Comparison of ENCODE assay signal across 26 cellular contexts in the genomic region with DNA sequence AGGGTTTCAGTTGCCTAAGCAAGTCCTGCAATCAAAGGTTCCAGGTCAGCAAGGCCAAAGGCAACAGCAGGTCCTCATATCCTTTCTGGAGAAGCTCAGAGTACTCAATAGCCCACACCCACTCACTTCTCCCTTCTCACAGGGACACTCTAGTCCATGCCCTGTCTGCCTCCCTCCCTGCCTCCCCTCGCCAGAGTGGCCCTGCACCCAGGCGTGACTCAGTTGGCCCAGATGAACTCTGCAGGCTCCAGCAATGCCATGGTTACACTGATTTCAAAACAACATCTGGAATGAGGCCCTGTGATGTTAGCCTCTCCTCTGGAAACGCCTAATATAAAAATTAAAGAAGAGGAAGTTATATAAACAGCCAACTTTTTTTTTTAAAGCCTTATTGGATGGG. TPM values are rescaled to one million over a fixed set of nuclear protein-coding genes. Genes with fewer than 3 reads are reported as not detected.
DNase-seq lines count a peak whose midpoint lies in the region; ATAC-seq and TF ChIP-seq lines count a peak whose summit lies in the region.
"Had no signal": no experiment of that assay in that cellular context is flagged by ENCODE, and none has a peak within 500 bp of the region (broad histone marks: within the 10 kb centered on the region; RNA-seq: fewer than 3 reads in every experiment).

No MANE protein-coding gene starts in this region.

- H3K4me2 ChIP-seq in mesenchymal stem cell (ENCODE audit: low read length, poor library complexity, severe bottlenecking) = no peak overlapping the region

- H3K4me1 ChIP-seq in mesenchymal stem cell (ENCODE audit: control insufficient read depth, insufficient read depth, low read depth, low read length) (no peaks in the 10 kb centered on the region), tibial nerve (peaks cover 0 to 42% (median 9%) of the 10 kb centered on the region in 4 donors), Peyer's patch (no peaks in the 10 kb centered on the region)
- H3K4me1 ChIP-seq: adrenal gland had no signal

- H3K27ac ChIP-seq in RWPE1 (peak overlapping the region; percentile 54), mesenchymal stem cell (ENCODE audit: low read length, poor library complexity, severe bottlenecking) (no peak overlapping the region), tibial nerve (peak overlapping the region in 3 of 4 donors; percentile 44 to 80 (median 65)), Peyer's patch (no peak overlapping the region)

- H3K36me3 ChIP-seq in mesenchymal stem cell (ENCODE audit: control insufficient read depth in 1 of 2, insufficient read depth in 2 of 2, low read depth in 1 of 2, low read length in 2 of 2) (no peaks in the 10 kb centered on the region), tibial nerve (no peaks in the 10 kb centered on the region), Peyer's patch (no peaks in the 10 kb centered on the region)
- H3K36me3 ChIP-seq: adrenal gland had no signal

- 65% methylated on average over 2 of the region's 3 CpGs for WGBS in mesenchymal stem cell
- 40 to 44% methylated on average over 3 of the region's 3 CpGs for WGBS in tibial nerve, 2 donors

- CTCF ChIA-PET in RWPE1 (lab: Yijun Ruan, JAX) = interaction anchor here (1.1 kb wide), 1 partner anchor 37 kb away, joined by 3 read pairs; no protein-coding TSS in a partner anchor

- peak overlapping the region; percentile 66 for H3K9ac ChIP-seq in mesenchymal stem cell (ENCODE audit: low read length)

- TF ChIP-seq EP300 in tibial nerve (IDR thresholded peaks at IDR 0.05) = peak in 1 of 2 donors; percentile 56

- POLR2A ChIA-PET in RWPE1 (lab: Yijun Ruan, JAX; ENCODE audit: low non-redundant PET) = no interaction called here

- no peak for DNase-seq in RWPE1 (ENCODE audit: low spot score)
- peak; percentile 46 for DNase-seq in fibroblast of the aortic adventitia (ENCODE audit: low read depth)
- DNase-seq in mesenchymal stem cell = no peak
- DNase-seq in tibial nerve (ENCODE audit: low spot score in 2 of 2) = peak; percentile 25 to 66
- DNase-seq in Peyer's patch = no peak
- DNase-seq in NCI-H774 (lab: John Stamatoyannopoulos, UW) = no peak
- DNase-seq in stimulated activated naive CD8-positive, alpha-beta T cell treated with anti-CD3 and anti-CD28 coated beads, Interleukin-15, amount 100 ng/mL, for 72 hours = no peak
- DNase-seq: activated CD4-positive, alpha-beta T cell treated with anti-CD3 and anti-CD28 coated beads, Interleukin-2, amount 10 ng/mL, durations not matched to agents 24 days and 14 days; activated CD8-positive, alpha-beta memory T cell treated with anti-CD3 and anti-CD28 coated beads, Interleukin-2, amount 50 U/mL, for 4 hours; activated effector memory CD4-positive, alpha-beta T cell treated with anti-CD3 and anti-CD28 coated beads, Interleukin-2, amount 50 U/mL, for 16 hours; CD8-positive, alpha-beta memory T cell; central memory CD4-positive, alpha-beta T cell; DMS79 treated with DMSO at 0.1 percent for 48 hours; erythroblast; head of caudate nucleus; immature natural killer cell; KBM-7; NCI-H187 treated with DMSO at 0.1 percent for 48 hours; NCI-H446; stimulated activated CD4-positive, alpha-beta T cell treated with anti-CD3 and anti-CD28 coated beads, Interleukin-2, amount 100 ng/mL, for 48 hours; SW 1271 had no signal

- TF ChIP-seq CTCF in RWPE1 (conservative IDR thresholded peaks at IDR 0.05; ENCODE audit: low read depth) (no peak), fibroblast of the aortic adventitia (IDR thresholded peaks at IDR 0.05; ENCODE audit: insufficient read depth, low read length) (no peak), tibial nerve (IDR thresholded peaks at IDR 0.05) (no peak), Peyer's patch (IDR thresholded peaks at IDR 0.05) (no peak)

- H3K23ac ChIP-seq in mesenchymal stem cell (ENCODE audit: low read length in 2 of 2) = no peak overlapping the region

- H2BK12ac ChIP-seq in mesenchymal stem cell (ENCODE audit: low read length in 2 of 2) = no peak overlapping the region

- H3K27me3 Mint-ChIP-seq in stimulated activated naive CD8-positive, alpha-beta T cell treated with anti-CD3 and anti-CD28 coated beads, Interleukin-15, amount 100 ng/mL, for 72 hours = no peaks in the 10 kb centered on the region

- no peak overlapping the region for H4K91ac ChIP-seq in mesenchymal stem cell (ENCODE audit: low read length)

- H3K4me3 Mint-ChIP-seq in stimulated activated naive CD8-positive, alpha-beta T cell treated with anti-CD3 and anti-CD28 coated beads, Interleukin-15, amount 100 ng/mL, for 72 hours = no peak overlapping the region
- H3K4me3 Mint-ChIP-seq: activated CD4-positive, alpha-beta T cell treated with anti-CD3 and anti-CD28 coated beads, Interleukin-2, amount 10 ng/mL, durations not matched to agents 24 days and 14 days; CD8-positive, alpha-beta memory T cell; immature natural killer cell; nephron had no signal

- H3K18ac ChIP-seq in mesenchymal stem cell (ENCODE audit: low read depth in 1 of 2, low read length in 2 of 2) = no peak overlapping the region

- H3K9me3 ChIP-seq in mesenchymal stem cell (ENCODE audit: control insufficient read depth, low read length) (peaks cover 9% of the 10 kb centered on the region), tibial nerve (no peaks in the 10 kb centered on the region), Peyer's patch (no peaks in the 10 kb centered on the region)
- H3K9me3 ChIP-seq: adrenal gland had no signal

- H3K4me1 Mint-ChIP-seq in stimulated activated naive CD8-positive, alpha-beta T cell treated with anti-CD3 and anti-CD28 coated beads, Interleukin-15, amount 100 ng/mL, for 72 hours = no peaks in the 10 kb centered on the region
- H3K4me1 Mint-ChIP-seq: activated CD4-positive, alpha-beta T cell treated with anti-CD3 and anti-CD28 coated beads, Interleukin-2, amount 10 ng/mL, durations not matched to agents 24 days and 14 days; CD8-positive, alpha-beta memory T cell; immature natural killer cell; nephron had no signal

- no peak overlapping the region for H3K4ac ChIP-seq in mesenchymal stem cell (ENCODE audit: low read depth in 1 of 2, low read length in 2 of 2)

- peaks cover 0 to 11% of the 10 kb centered on the region in 2 donors for H3K9me3 Mint-ChIP-seq in stimulated activated naive CD8-positive, alpha-beta T cell treated with anti-CD3 and anti-CD28 coated beads, Interleukin-15, amount 100 ng/mL, for 72 hours
- H3K9me3 Mint-ChIP-seq: activated CD4-positive, alpha-beta T cell treated with anti-CD3 and anti-CD28 coated beads, Interleukin-2, amount 10 ng/mL, durations not matched to agents 24 days and 14 days; nephron had no signal

- H3K14ac ChIP-seq in mesenchymal stem cell (ENCODE audit: low read length in 2 of 2) = no peak overlapping the region

- H3K79me1 ChIP-seq in mesenchymal stem cell (replicated peaks; ENCODE audit: low read length, poor library complexity, severe bottlenecking) = no peaks in the 10 kb centered on the region

- H3K27me3 ChIP-seq in mesenchymal stem cell (ENCODE audit: control insufficient read depth in 1 of 2, insufficient read depth in 1 of 2, low read length in 2 of 2) (no peaks in the 10 kb centered on the region), tibial nerve (no peaks in the 10 kb centered on the region), Peyer's patch (no peaks in the 10 kb centered on the region)
- H3K27me3 ChIP-seq: adrenal gland had no signal

- H3K4me3 ChIP-seq in fibroblast of the aortic adventitia (ENCODE audit: low read depth, low read length) (no peak overlapping the region), mesenchymal stem cell (ENCODE audit: insufficient read depth in 1 of 2, low read depth in 1 of 2, low read length in 2 of 2) (no peak overlapping the region), tibial nerve (no peak overlapping the region), Peyer's patch (no peak overlapping the region)
- H3K4me3 ChIP-seq: adrenal gland, skin epidermis had no signal

- no peak overlapping the region for H2AK5ac ChIP-seq in mesenchymal stem cell (ENCODE audit: low read length, severe bottlenecking)

- H2BK120ac ChIP-seq in mesenchymal stem cell (ENCODE audit: low read depth, low read length) = no peak overlapping the region

- H2BK5ac ChIP-seq in mesenchymal stem cell (ENCODE audit: low read depth, low read length, poor library complexity, severe bottlenecking) = no peak overlapping the region

- no peak overlapping the region for H2AFZ ChIP-seq in mesenchymal stem cell (ENCODE audit: low read depth, low read length)

- no peak overlapping the region for H2BK15ac ChIP-seq in mesenchymal stem cell (ENCODE audit: low read depth, poor library complexity, severe bottlenecking)

- H4K8ac ChIP-seq in mesenchymal stem cell (ENCODE audit: low read length) = no peak overlapping the region

- no peak for ATAC-seq in HG03520 (IDR thresholded peaks at IDR 0.05; ENCODE audit: unreplicated experiment)
- ATAC-seq in stimulated activated naive CD8-positive, alpha-beta T cell treated with anti-CD3 and anti-CD28 coated beads, Interleukin-15, amount 100 ng/mL, for 72 hours = no peak
- ATAC-seq: HCT116 had no signal

- TF ChIP-seq POLR2A in tibial nerve (IDR thresholded peaks at IDR 0.05) (no peak), Peyer's patch (IDR thresholded peaks at IDR 0.05) (no peak)

- no peak overlapping the region for H3K27ac Mint-ChIP-seq in stimulated activated naive CD8-positive, alpha-beta T cell treated with anti-CD3 and anti-CD28 coated beads, Interleukin-15, amount 100 ng/mL, for 72 hours
- H3K27ac Mint-ChIP-seq: activated CD4-positive, alpha-beta T cell treated with anti-CD3 and anti-CD28 coated beads, Interleukin-2, amount 10 ng/mL, durations not matched to agents 24 days and 14 days; CD8-positive, alpha-beta memory T cell; immature natural killer cell; nephron had no signal

RNA-seq across cellular contexts. Expression of a gene that starts 32.9 kb away (rescaled TPM):
- total RNA-seq in fibroblast of the aortic adventitia (ENCODE audit: low replicate concordance) (0.65 and 1.4 TPM in 2 replicates), tibial nerve (10 to 100 TPM; 69.3 to 80.2 (median 75.1) TPM), Peyer's patch (100 to 1,000 TPM in 1 of 4 donors, 10 to 100 TPM in 1, 1 to 10 TPM in 2; 6.3 to 115 (median 11.6) TPM)
- polyA plus RNA-seq in mesenchymal stem cell (2013, experiment 1 of 2) = 0.01 TPM
- polyA plus RNA-seq in mesenchymal stem cell (2013, experiment 2 of 2) = not detected

Comparison
In these comparisons a context has a peak if more than half of its experiments do, and no peak if none do; other contexts are left out.
1. DNase-seq: peak in fibroblast of the aortic adventitia (single experiment) and tibial nerve (2 of 2); none in RWPE1 (single experiment), mesenchymal stem cell (single experiment), Peyer's patch (0 of 3), NCI-H774 (single experiment) and stimulated activated naive CD8-positive, alpha-beta T cell treated with anti-CD3 and anti-CD28 coated beads, Interleukin-15, amount 100 ng/mL, for 72 hours (0 of 2).
2. H3K27ac ChIP-seq: peak in RWPE1 (single experiment) and tibial nerve (3 of 4); none in mesenchymal stem cell (single experiment) and Peyer's patch (0 of 4).